In genomic region chr2:219207254-219207883, GRCh38 we compare ENCODE assay signal across 8 cellular contexts. TPM values are rescaled to one million over a fixed set of nuclear protein-coding genes. Genes with fewer than 3 reads are reported as not detected.
DNase-seq lines count a peak whose midpoint lies in the region; ATAC-seq and TF ChIP-seq lines count a peak whose summit lies in the region.

No MANE protein-coding gene starts in this region.

- no peak overlapping the region for H3K23ac ChIP-seq in mesendoderm (ENCODE audit: low read length)

- peaks cover 8% of the 10 kb centered on the region for H3K36me3 ChIP-seq in cardiac muscle cell
- peaks cover 2% of the 10 kb centered on the region for H3K36me3 ChIP-seq in mesendoderm (ENCODE audit: control insufficient read depth, insufficient read depth, low read length)
- H3K36me3 ChIP-seq in aorta (ENCODE audit: control insufficient read depth in 1 of 2, insufficient read depth in 2 of 2, low read length in 1 of 2): peaks cover 0 to 6% of the 10 kb centered on the region in 2 donors

- H3K27me3 Mint-ChIP-seq in central memory CD8-positive, alpha-beta T cell: no peaks in the 10 kb centered on the region

- TF ChIP-seq CTCF in cardiac muscle cell (IDR thresholded peaks at IDR 0.05; ENCODE audit: low read depth, low read length): no peak

- ATAC-seq in central memory CD8-positive, alpha-beta T cell (replicated peaks; ENCODE audit: extremely low read depth, poor library complexity, severe bottlenecking): peak; percentile 2
- no peak for ATAC-seq in aorta (ENCODE audit: low FRiP score)
- no peak for ATAC-seq in GM21576 (IDR thresholded peaks at IDR 0.05; ENCODE audit: unreplicated experiment)
- ATAC-seq in HG02981 (IDR thresholded peaks at IDR 0.05; ENCODE audit: unreplicated experiment): no peak

- no peaks in the 10 kb centered on the region for H3K79me2 ChIP-seq in mesendoderm (ENCODE audit: control insufficient read depth, insufficient read depth, low read length)

- H2AK5ac ChIP-seq in mesendoderm (ENCODE audit: low read length): no peak overlapping the region

- H3K4me2 ChIP-seq in mesendoderm (ENCODE audit: low read length): peak overlapping the region; percentile 91

- H3K9me3 ChIP-seq in cardiac muscle cell (ENCODE audit: low read depth) (no peaks in the 10 kb centered on the region), aorta (ENCODE audit: control insufficient read depth, low read length) (no peaks in the 10 kb centered on the region)

- peak overlapping the region; percentile 88 for H3K56ac ChIP-seq in mesendoderm (ENCODE audit: low read length)

- no CpG with 5 or more reads among the region's 14 CpGs for WGBS in mesendoderm (ENCODE audit: extremely low coverage, insufficient coverage, low lambda C conversion rate)
- WGBS in aorta, 2 donors: 3 to 6% methylated on average over 14 of the region's 14 CpGs

- peaks cover 23% of the 10 kb centered on the region for H3K36me3 Mint-ChIP-seq in central memory CD8-positive, alpha-beta T cell (ENCODE audit: insufficient read depth)

- no peak overlapping the region for H2BK5ac ChIP-seq in mesendoderm (ENCODE audit: low read length)

- H3K9ac ChIP-seq in mesendoderm (ENCODE audit: low read length): peak overlapping the region; percentile 70

- H3K4me1 ChIP-seq in cardiac muscle cell (ENCODE audit: low read depth) (no peaks in the 10 kb centered on the region), mesendoderm (ENCODE audit: control insufficient read depth, low read depth, low read length) (peaks cover 4% of the 10 kb centered on the region), aorta (ENCODE audit: control insufficient read depth in 1 of 2, insufficient read depth in 2 of 2, low read length in 2 of 2) (no peaks in the 10 kb centered on the region)

- H3K4me3 Mint-ChIP-seq in central memory CD8-positive, alpha-beta T cell: peak overlapping the region; percentile 86

- no peak overlapping the region for H4K8ac ChIP-seq in mesendoderm (ENCODE audit: low read depth, low read length)

- peak overlapping the region; percentile 86 for H3K27ac ChIP-seq in cardiac muscle cell
- no peak overlapping the region for H3K27ac ChIP-seq in mesendoderm (ENCODE audit: low read depth, low read length)
- H3K27ac ChIP-seq in aorta (ENCODE audit: low read depth in 1 of 2, low read length in 2 of 2): peak overlapping the region in 1 of 2 donors; percentile 58

- DNase-seq in cardiac muscle cell (ENCODE audit: low read depth in 1 of 2, low spot score in 1 of 2) (no peak), cardiac septum (ENCODE audit: low spot score) (no peak), mesendoderm (peak; percentile 20), aorta (no peak), NCI-H1092 (lab: John Stamatoyannopoulos, UW) (no peak)
- DNase-seq in central memory CD8-positive, alpha-beta T cell (ENCODE audit: low spot score in 2 of 2): no peak

- H4K5ac ChIP-seq in mesendoderm (ENCODE audit: low read length): no peak overlapping the region

- H3K27me3 ChIP-seq in cardiac muscle cell (no peaks in the 10 kb centered on the region), mesendoderm (ENCODE audit: insufficient read depth, low read length, poor library complexity) (no peaks in the 10 kb centered on the region), aorta (ENCODE audit: control insufficient read depth in 1 of 2, insufficient read depth in 2 of 2, low read length in 1 of 2) (no peaks in the 10 kb centered on the region)

- peak overlapping the region; percentile 32 for H3K27ac Mint-ChIP-seq in central memory CD8-positive, alpha-beta T cell (ENCODE audit: low read depth)

- no peak overlapping the region for H3K18ac ChIP-seq in mesendoderm (ENCODE audit: low read length)

- intact Hi-C loops in cardiac septum (cut with DNase I) (loop anchor here (2.0 kb wide), 1 partner anchor 31 kb away; the partner anchor contains the start of gene CNPPD1), aorta (cut with DNase I) (no loop called here)

- peaks cover 35% of the 10 kb centered on the region for H3K4me1 Mint-ChIP-seq in central memory CD8-positive, alpha-beta T cell

- no peak overlapping the region for H3K4ac ChIP-seq in mesendoderm (ENCODE audit: low read depth, low read length)

- H2BK120ac ChIP-seq in mesendoderm (ENCODE audit: low read depth, low read length): no peak overlapping the region

- H3K79me1 ChIP-seq in mesendoderm (ENCODE audit: low read length): no peaks in the 10 kb centered on the region

- no peak overlapping the region for H2BK15ac ChIP-seq in mesendoderm (replicated peaks; ENCODE audit: low read depth)

- peak overlapping the region; percentile 69 for H3K4me3 ChIP-seq in cardiac muscle cell
- H3K4me3 ChIP-seq in mesendoderm (ENCODE audit: low read length): peak overlapping the region; percentile 46
- peak overlapping the region; percentile 31 to 55 for H3K4me3 ChIP-seq in aorta (ENCODE audit: low read length in 2 of 2)

- H3K9me3 Mint-ChIP-seq in central memory CD8-positive, alpha-beta T cell: no peaks in the 10 kb centered on the region

RNA-seq across cellular contexts. Expression of gene ZFAND2B, which starts 0.8 kb away (rescaled TPM):
- 32.6 and 35.4 TPM in 2 replicates for total RNA-seq in cardiac muscle cell
- 49.0 and 54.8 TPM in 2 replicates for polyA plus RNA-seq in cardiac muscle cell
- total RNA-seq in cardiac septum: 23.9 TPM
- polyA plus RNA-seq in mesendoderm (2013, experiment 1 of 2): 15.2 TPM
- polyA plus RNA-seq in mesendoderm (2013, experiment 2 of 2): 16.0 TPM
- total RNA-seq in aorta: 10 to 100 TPM; 40.7 to 43.6 TPM
- polyA plus RNA-seq in aorta: 10 to 100 TPM; 30.2 to 73.4 TPM

RNA-seq across cellular contexts. Expression of gene ABCB6, which starts 11.4 kb away (rescaled TPM):
- total RNA-seq in cardiac muscle cell (9.6 and 24.2 TPM in 2 replicates), cardiac septum (17.4 TPM), aorta (10 to 100 TPM; 16.9 to 28.9 TPM)
- polyA plus RNA-seq in cardiac muscle cell (24.2 and 32.9 TPM in 2 replicates), aorta (10 to 100 TPM; 16.5 to 72.5 TPM)
- 13.4 TPM for polyA plus RNA-seq in mesendoderm (2013, experiment 1 of 2)
- 13.1 TPM for polyA plus RNA-seq in mesendoderm (2013, experiment 2 of 2)

RNA-seq across cellular contexts. Expression of gene ATG9A, which starts 22.1 kb away (rescaled TPM):
- total RNA-seq in cardiac muscle cell (71.4 and 75.1 TPM in 2 replicates), cardiac septum (66.3 TPM), aorta (10 to 100 TPM; 33.9 to 36.3 TPM)
- polyA plus RNA-seq in cardiac muscle cell (74.3 and 85.0 TPM in 2 replicates), aorta (10 to 100 TPM in 1 of 2 donors, 1 to 10 TPM in 1; 9.6 to 36.6 TPM)
- 26.5 TPM for polyA plus RNA-seq in mesendoderm (2013, experiment 1 of 2)
- polyA plus RNA-seq in mesendoderm (2013, experiment 2 of 2): 26.9 TPM

RNA-seq across cellular contexts. Expression of gene ANKZF1, which starts 22.2 kb away (rescaled TPM):
- total RNA-seq in cardiac muscle cell (100 and 139 TPM in 2 replicates), cardiac septum (22.4 TPM), aorta (10 to 100 TPM; 21.4 to 55.9 TPM)
- polyA plus RNA-seq in cardiac muscle cell (135 and 175 TPM in 2 replicates), aorta (100 to 1,000 TPM in 1 of 2 donors, 10 to 100 TPM in 1; 12.9 to 101 TPM)
- 19.4 TPM for polyA plus RNA-seq in mesendoderm (2013, experiment 1 of 2)
- 19.2 TPM for polyA plus RNA-seq in mesendoderm (2013, experiment 2 of 2)

RNA-seq across cellular contexts. Expression of gene RETREG2, which starts 29.3 kb away (rescaled TPM):
- total RNA-seq in cardiac muscle cell: 72.0 and 74.0 TPM in 2 replicates
- polyA plus RNA-seq in cardiac muscle cell: 77.6 and 101 TPM in 2 replicates
- 31.2 TPM for total RNA-seq in cardiac septum
- polyA plus RNA-seq in mesendoderm (2013, experiment 1 of 2): 25.3 TPM
- 26.0 TPM for polyA plus RNA-seq in mesendoderm (2013, experiment 2 of 2)
- total RNA-seq in aorta: 10 to 100 TPM; 48.0 to 70.6 TPM
- 10 to 100 TPM; 19.3 to 44.2 TPM for polyA plus RNA-seq in aorta
